Comparison of ENCODE assay signal across 11 cellular contexts in the genomic region with DNA sequence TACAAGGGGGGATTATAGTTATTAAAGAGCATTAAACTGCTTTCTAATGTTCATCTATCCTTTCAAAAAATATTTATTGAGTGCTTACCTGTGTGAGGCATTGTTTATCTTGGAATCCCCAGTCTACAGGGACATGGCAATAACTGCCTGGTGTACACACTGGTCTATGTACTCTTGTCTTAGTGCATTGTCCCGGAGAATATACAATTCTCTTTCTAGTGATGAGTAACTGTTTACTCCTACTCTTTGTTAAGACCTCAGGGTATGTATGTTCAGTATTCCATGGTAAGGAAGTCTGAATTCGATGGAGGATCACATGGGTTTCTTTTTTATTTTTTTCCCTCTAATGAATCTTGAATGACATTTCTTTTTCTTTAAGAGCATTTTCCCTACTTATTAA.
A peak's percentile ranks its signal among the peaks of the same experiment; 100 is the strongest.
DNase-seq lines count a peak whose midpoint lies in the region; ATAC-seq and TF ChIP-seq lines count a peak whose summit lies in the region.
"Had no signal": no experiment of that assay in that cellular context is flagged by ENCODE, and none has a peak within 500 bp of the region (broad histone marks: within the 10 kb centered on the region; RNA-seq: fewer than 3 reads in every experiment).

No MANE protein-coding gene starts in this region.

- H3K27me3 Mint-ChIP-seq in Calu3 (ENCODE audit: unreplicated experiment) (no peaks in the 10 kb centered on the region), nephron progenitor cell (ENCODE audit: low read depth, poor library complexity) (no peaks in the 10 kb centered on the region), immature natural killer cell (ENCODE audit: low read depth in 3 of 3) (peaks cover 5 to 14% (median 10%) of the 10 kb centered on the region in 3 donors)

- H3K27me3 ChIP-seq in Panc1 (ENCODE audit: control insufficient read depth, insufficient read depth, low read length), result no peaks in the 10 kb centered on the region

- H3K27ac Mint-ChIP-seq in Calu3 (ENCODE audit: unreplicated experiment) (peak overlapping the region; percentile 87), nephron progenitor cell (peak overlapping the region; percentile 65), immature natural killer cell (no peak overlapping the region)

- CTCF ChIA-PET in Calu3 (lab: Charles Lee) (no interaction called here), Panc1 (lab: Charles Lee) (no interaction called here)

- H3K36me3 Mint-ChIP-seq in Calu3 (ENCODE audit: insufficient read depth, unreplicated experiment), result no peaks in the 10 kb centered on the region
- no peaks in the 10 kb centered on the region for H3K36me3 Mint-ChIP-seq in nephron progenitor cell (ENCODE audit: low read depth)
- peaks cover 0 to 4% (median 0%) of the 10 kb centered on the region in 3 donors for H3K36me3 Mint-ChIP-seq in immature natural killer cell

- no peaks in the 10 kb centered on the region for H3K4me1 ChIP-seq in Panc1 (ENCODE audit: control insufficient read depth, insufficient read depth, low read length)

- H3K27ac ChIP-seq in Panc1 (ENCODE audit: low read length), result no peak overlapping the region

- DNase-seq in Calu3 (no peak), Panc1 (ENCODE audit: low read depth, low spot score) (peak; percentile 35), dermis blood vessel endothelial cell (peak; percentile 48), nephron progenitor cell (no peak), immature natural killer cell (no peak), left colon (no peak)
- no peak for DNase-seq in stimulated activated naive CD4-positive, alpha-beta T cell (lab: John Stamatoyannopoulos, UW)
- no peak for DNase-seq in activated CD4-positive, alpha-beta T cell treated with anti-CD3 and anti-CD28 coated beads for 1 hour
- DNase-seq: activated naive CD4-positive, alpha-beta T cell; NCI-H187 treated with DMSO at 0.1 percent for 48 hours; NCI-H526 treated with DMSO at 0.1 percent for 48 hours had no signal

- H3K4me3 Mint-ChIP-seq in Calu3 (ENCODE audit: low read depth, unreplicated experiment) (no peak overlapping the region), nephron progenitor cell (no peak overlapping the region), immature natural killer cell (no peak overlapping the region)

- peaks cover 3% of the 10 kb centered on the region for H3K9me3 Mint-ChIP-seq in Calu3 (ENCODE audit: low read depth, unreplicated experiment)
- peaks cover 4% of the 10 kb centered on the region for H3K9me3 Mint-ChIP-seq in nephron progenitor cell
- H3K9me3 Mint-ChIP-seq in immature natural killer cell, result no peaks in the 10 kb centered on the region

- BruUV-seq in Calu3 (replicated peaks; lab: Mats Ljungman, UMichigan) (no TSS peak), Panc1 (replicated peaks; lab: Mats Ljungman, UMichigan) (no TSS peak)

- intact Hi-C loops in Calu3 (cut with micrococcal nuclease; ENCODE audit: unreplicated experiment) (no loop called here), Panc1 (cut with micrococcal nuclease; ENCODE audit: unreplicated experiment) (no loop called here), left colon (cut with DNase I, micrococcal nuclease) (no loop called here)

- H3K4me1 Mint-ChIP-seq in Calu3 (ENCODE audit: low read depth, unreplicated experiment), result peaks cover 47% of the 10 kb centered on the region
- H3K4me1 Mint-ChIP-seq in nephron progenitor cell, result peaks cover 50% of the 10 kb centered on the region
- H3K4me1 Mint-ChIP-seq in immature natural killer cell, result no peaks in the 10 kb centered on the region

- in situ Hi-C loops in Panc1 (cut with HindIII; ENCODE audit: low pct_unique_long_range_greater_than_20kb, low sequenced_read_pairs), result no loop called here

- POLR2A ChIA-PET in Panc1 (lab: Charles Lee), result no interaction called here

- H3K9me3 ChIP-seq in Panc1 (ENCODE audit: control insufficient read depth, insufficient read depth, low read depth, low read length), result no peaks in the 10 kb centered on the region

- no peak overlapping the region for H3K4me3 ChIP-seq in Panc1 (ENCODE audit: low read depth in 2 of 2, low read length in 2 of 2)

- ATAC-seq in Panc1 (peak; percentile 72), left colon (no peak)

- no peaks in the 10 kb centered on the region for H3K36me3 ChIP-seq in Panc1 (ENCODE audit: control insufficient read depth, insufficient read depth, low read length)

- TF ChIP-seq CTCF in Calu3 (IDR thresholded peaks at IDR 0.05; ENCODE audit: unreplicated experiment) (no peak), Panc1 (IDR thresholded peaks at IDR 0.05) (no peak), nephron progenitor cell (IDR thresholded peaks at IDR 0.05) (no peak)

Comparison
In these comparisons a context has a peak if more than half of its experiments do, and no peak if none do; other contexts are left out.
1. DNase-seq: peak in Panc1 (single experiment) and dermis blood vessel endothelial cell (single experiment); none in Calu3 (single experiment), nephron progenitor cell (single experiment), immature natural killer cell (0 of 3), stimulated activated naive CD4-positive, alpha-beta T cell (0 of 6), left colon (0 of 2) and activated CD4-positive, alpha-beta T cell treated with anti-CD3 and anti-CD28 coated beads for 1 hour (single experiment).
2. H3K27ac Mint-ChIP-seq: peak in Calu3 (single experiment) and nephron progenitor cell (single experiment); none in immature natural killer cell (0 of 6).